In the genomic region with DNA sequence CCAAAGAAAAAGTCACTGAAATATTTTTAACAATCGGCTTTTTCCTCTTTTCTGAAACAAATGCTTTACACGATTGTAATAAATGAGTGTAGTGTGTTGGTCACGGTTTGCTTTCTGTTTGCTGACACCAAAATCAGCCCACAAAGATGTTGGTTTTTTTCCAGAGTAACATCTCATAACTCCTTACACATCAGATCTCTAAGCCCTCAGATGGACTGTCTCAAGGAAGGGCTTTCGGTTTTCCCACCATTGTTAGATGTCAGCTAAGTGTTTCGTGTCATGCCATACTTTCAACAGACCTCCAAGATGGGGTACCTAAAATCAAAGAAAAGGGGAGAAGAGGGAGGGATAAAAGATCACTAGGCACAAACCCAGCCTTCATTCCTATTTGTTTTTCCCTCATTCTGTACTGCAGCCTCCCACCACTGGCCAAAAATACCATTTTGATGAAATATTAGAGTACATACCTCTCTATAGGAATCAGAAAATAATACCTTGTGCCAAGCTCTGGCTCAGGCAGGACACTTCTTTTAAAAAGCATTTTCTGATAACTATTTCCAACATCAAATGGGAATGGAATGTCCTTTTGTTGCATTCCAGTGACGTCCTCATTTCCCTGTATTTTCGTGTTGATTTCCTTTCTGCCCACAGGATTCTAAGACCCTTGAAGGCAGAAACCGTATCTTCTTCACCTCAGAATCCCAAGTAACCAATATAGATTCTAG, we compare ENCODE assay signal across 18 cellular contexts.
DNase-seq lines count a peak whose midpoint lies in the region; ATAC-seq and TF ChIP-seq lines count a peak whose summit lies in the region.
"Had no signal": no experiment of that assay in that cellular context is flagged by ENCODE, and none has a peak within 500 bp of the region (broad histone marks: within the 10 kb centered on the region; RNA-seq: fewer than 3 reads in every experiment).

No MANE protein-coding gene starts in this region.

- H3K4me1 Mint-ChIP-seq in osteocyte (ENCODE audit: unreplicated experiment) (peaks cover 23% of the 10 kb centered on the region), endodermal cell (peaks cover 9% of the 10 kb centered on the region)
- H3K4me1 Mint-ChIP-seq: activated B cell treated with CpG ODN at 0.5 μM for 24 hours had no signal

- H3K4me3 ChIP-seq in ascending aorta (no peak overlapping the region), fibroblast of mammary gland (ENCODE audit: control insufficient read depth, low read depth, low read length) (peak overlapping the region; percentile 9), endodermal cell (ENCODE audit: low read length) (no peak overlapping the region)
- H3K4me3 ChIP-seq: cardiac muscle cell, heart left ventricle, pancreas, vagina had no signal

- H3K4me1 ChIP-seq in ascending aorta (peaks cover 0 to 8% of the 10 kb centered on the region in 2 donors), endodermal cell (ENCODE audit: control insufficient read depth, insufficient read depth, low read length) (no peaks in the 10 kb centered on the region)
- H3K4me1 ChIP-seq: pancreas, vagina had no signal

- H3K27ac Mint-ChIP-seq in osteocyte (ENCODE audit: unreplicated experiment) (peak overlapping the region; percentile 62), endodermal cell (no peak overlapping the region)
- H3K27ac Mint-ChIP-seq: activated B cell treated with CpG ODN at 0.5 μM for 24 hours; IgD-negative memory B cell; T-helper 1 cell treated with Interleukin-12 subunit alpha and Interleukin-12 subunit beta and Interleukin-4 antibody, amounts not matched to agents 30 μg/mL and 1 μg/mL, for 36 hours had no signal

- H3K36me3 ChIP-seq in ascending aorta (no peaks in the 10 kb centered on the region), endodermal cell (ENCODE audit: control insufficient read depth, insufficient read depth, low read length) (no peaks in the 10 kb centered on the region)
- H3K36me3 ChIP-seq: cardiac muscle cell, heart left ventricle, pancreas, vagina had no signal

- TF ChIP-seq CTCF in ascending aorta (IDR thresholded peaks at IDR 0.05) (no peak), fibroblast of mammary gland (conservative IDR thresholded peaks at IDR 0.05; ENCODE audit: control insufficient read depth, insufficient read depth, low read depth, low read length) (no peak), osteocyte (IDR thresholded peaks at IDR 0.05) (no peak), endodermal cell (conservative IDR thresholded peaks at IDR 0.05) (no peak)

- intact Hi-C loops in ascending aorta (cut with DNase I), result no loop called here

- 93 to 94% methylated on average over 5 to 7 of the region's 8 CpGs for WGBS in endodermal cell (ENCODE audit: insufficient coverage in 1 of 2, insufficient read length in 1 of 2), 2 experiments

- H3K27me3 Mint-ChIP-seq in osteocyte (ENCODE audit: unreplicated experiment) (no peaks in the 10 kb centered on the region), endodermal cell (ENCODE audit: insufficient read depth) (no peaks in the 10 kb centered on the region)
- H3K27me3 Mint-ChIP-seq: IgD-negative memory B cell had no signal

- H3K4me3 Mint-ChIP-seq in osteocyte (ENCODE audit: unreplicated experiment) (no peak overlapping the region), endodermal cell (no peak overlapping the region)
- H3K4me3 Mint-ChIP-seq: activated B cell treated with CpG ODN at 0.5 μM for 24 hours; IgD-negative memory B cell; T-helper 1 cell treated with Interleukin-12 subunit alpha and Interleukin-12 subunit beta and Interleukin-4 antibody, amounts not matched to agents 30 μg/mL and 1 μg/mL, for 36 hours had no signal

- H3K36me3 Mint-ChIP-seq in osteocyte (ENCODE audit: unreplicated experiment), result no peaks in the 10 kb centered on the region
- no peaks in the 10 kb centered on the region for H3K36me3 Mint-ChIP-seq in endodermal cell (ENCODE audit: low read depth)
- H3K36me3 Mint-ChIP-seq: IgD-negative memory B cell had no signal

- H3K27me3 ChIP-seq in ascending aorta (no peaks in the 10 kb centered on the region), endodermal cell (ENCODE audit: control insufficient read depth, insufficient read depth, low read length, poor library complexity, severe bottlenecking) (no peaks in the 10 kb centered on the region)
- H3K27me3 ChIP-seq: cardiac muscle cell, heart left ventricle, pancreas, vagina had no signal

- H3K9me3 ChIP-seq in ascending aorta (no peaks in the 10 kb centered on the region), endodermal cell (ENCODE audit: control insufficient read depth, low read length) (no peaks in the 10 kb centered on the region)
- H3K9me3 ChIP-seq: heart left ventricle, pancreas, vagina had no signal

- no peak overlapping the region for H3K9ac ChIP-seq in endodermal cell (ENCODE audit: extremely low read depth, low read length, poor library complexity, severe bottlenecking)

- no peak for ATAC-seq in HG02840 (IDR thresholded peaks at IDR 0.05; ENCODE audit: low FRiP score, unreplicated experiment)
- ATAC-seq: heart left ventricle, pancreas had no signal

- H3K9me3 Mint-ChIP-seq in osteocyte (ENCODE audit: unreplicated experiment), result no peaks in the 10 kb centered on the region
- H3K9me3 Mint-ChIP-seq in endodermal cell, result no peaks in the 10 kb centered on the region
- H3K9me3 Mint-ChIP-seq: activated B cell treated with CpG ODN at 0.5 μM for 24 hours; T-helper 1 cell treated with Interleukin-12 subunit alpha and Interleukin-12 subunit beta and Interleukin-4 antibody, amounts not matched to agents 30 μg/mL and 1 μg/mL, for 36 hours had no signal

- H3K27ac ChIP-seq in ascending aorta (peak overlapping the region; percentile 3 to 48), endodermal cell (ENCODE audit: low read depth, low read length) (no peak overlapping the region)
- H3K27ac ChIP-seq: cardiac muscle cell, pancreas, vagina had no signal

- DNase-seq in EL, result peak; percentile 77
- no peak for DNase-seq in ascending aorta (ENCODE audit: low spot score in 2 of 2)
- peak; percentile 86 for DNase-seq in fibroblast of mammary gland (ENCODE audit: low read depth)
- DNase-seq in osteocyte (ENCODE audit: extremely low spot score, unreplicated experiment), result no peak
- no peak for DNase-seq in endodermal cell
- DNase-seq in amygdala (lab: John Stamatoyannopoulos, UW), result no peak
- no peak for DNase-seq in stimulated activated CD4-positive, alpha-beta T cell treated with anti-CD3 and anti-CD28 coated beads, Interleukin-4, amount 100 ng/mL, for 1 hour
- DNase-seq: activated B cell treated with CpG ODN at 0.5 μM for 24 hours, activated gamma-delta T cell, Calu3, heart left ventricle, NCI-H1048, pancreas had no signal

Comparison
In these comparisons a context has a peak if more than half of its experiments do, and no peak if none do; other contexts are left out.
1. DNase-seq: peak in EL (single experiment) and fibroblast of mammary gland (single experiment); none in ascending aorta (0 of 2), osteocyte (single experiment), endodermal cell (single experiment), amygdala (0 of 56) and stimulated activated CD4-positive, alpha-beta T cell treated with anti-CD3 and anti-CD28 coated beads, Interleukin-4, amount 100 ng/mL, for 1 hour (single experiment).